ENCODE assay signal across 8 cellular contexts in the genomic region with DNA sequence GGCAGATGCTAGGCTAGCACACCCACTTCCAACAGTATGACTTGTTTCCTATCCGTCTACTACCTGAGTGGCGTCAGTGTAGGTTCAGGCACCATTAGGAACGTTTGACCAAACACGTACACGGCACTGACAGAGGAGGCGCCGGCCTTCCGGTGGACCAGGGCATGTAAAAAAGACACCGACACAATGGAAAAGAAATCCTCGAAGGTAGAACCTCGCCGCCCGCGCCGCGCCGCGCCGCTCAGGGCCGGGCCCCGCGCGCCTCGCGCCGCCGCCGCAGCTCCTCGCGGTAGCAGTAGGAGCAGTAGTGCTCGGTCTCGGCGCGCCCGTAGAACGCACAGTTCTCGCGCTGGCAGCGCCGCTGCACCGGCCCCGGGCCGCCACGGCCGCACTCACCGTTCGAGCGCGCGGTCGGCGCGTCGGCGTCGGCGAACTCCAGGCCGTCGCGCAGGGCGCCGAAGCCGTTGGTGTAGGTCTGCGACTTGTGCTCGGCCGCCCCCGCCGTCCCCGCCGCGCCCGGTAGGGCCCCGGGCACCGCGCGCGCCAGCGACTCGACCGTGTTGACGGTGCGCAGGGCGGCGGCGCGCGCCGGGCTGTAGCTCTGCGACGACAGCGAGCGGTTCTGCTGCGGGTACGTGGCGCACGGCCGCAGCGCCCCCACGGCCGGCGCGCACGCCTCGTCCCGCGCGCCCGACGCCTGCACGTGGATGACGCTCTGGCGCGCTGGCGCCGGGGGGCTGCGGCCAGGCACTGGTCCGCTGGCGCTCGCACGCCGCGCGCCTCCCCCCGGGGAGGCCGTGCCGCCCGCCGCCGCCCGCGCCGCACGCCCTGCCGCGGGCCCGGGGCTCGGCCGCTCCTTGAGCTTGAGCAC.
A peak's percentile ranks its signal among the peaks of the same experiment; 100 is the strongest.
DNase-seq lines count a peak whose midpoint lies in the region; ATAC-seq and TF ChIP-seq lines count a peak whose summit lies in the region.

No MANE protein-coding gene starts in this region.

- no peaks in the 10 kb centered on the region for H3K9me3 ChIP-seq in fibroblast of lung (ENCODE audit: control insufficient read depth, insufficient read depth, low read depth, low read length)
- H3K9me3 ChIP-seq in skeletal muscle tissue (ENCODE audit: control insufficient read depth in 3 of 3, low read length in 3 of 3) = no peaks in the 10 kb centered on the region
- H3K9me3 ChIP-seq in Karpas-422 (ENCODE audit: low read length) = no peaks in the 10 kb centered on the region

- peak overlapping the region; percentile 23 for H2AFZ ChIP-seq in fibroblast of lung (ENCODE audit: low read length)
- no peak overlapping the region for H2AFZ ChIP-seq in Karpas-422 (ENCODE audit: low read length)

- H3K36me3 ChIP-seq in fibroblast of lung (ENCODE audit: control insufficient read depth, insufficient read depth, low read length) (no peaks in the 10 kb centered on the region), skeletal muscle tissue (ENCODE audit: control insufficient read depth in 3 of 3, insufficient read depth in 3 of 3, low read length in 3 of 3) (no peaks in the 10 kb centered on the region), Karpas-422 (ENCODE audit: insufficient read depth, low read length) (no peaks in the 10 kb centered on the region)

- H3K9ac ChIP-seq in fibroblast of lung (ENCODE audit: insufficient read depth, low read length) (no peak overlapping the region), skeletal muscle tissue (ENCODE audit: low read depth in 1 of 3, low read length in 3 of 3) (no peak overlapping the region), Karpas-422 (ENCODE audit: low read length) (no peak overlapping the region)

- H3K4me3 ChIP-seq in GM12875 (ENCODE audit: low read depth, low read length) (peak overlapping the region; percentile 16), fibroblast of lung (replicated peaks in 1 of 4; ENCODE audit: control extremely low read depth in 1 of 4, insufficient read depth in 1 of 4, low read depth in 3 of 4, low read length in 4 of 4) (no peak overlapping the region), skeletal muscle tissue (ENCODE audit: low read length in 3 of 3) (peak overlapping the region in 2 of 3 donors; percentile 36 to 45), Karpas-422 (ENCODE audit: low read length) (no peak overlapping the region)

- H3K79me2 ChIP-seq in fibroblast of lung (ENCODE audit: control insufficient read depth, insufficient read depth, low read length) = no peaks in the 10 kb centered on the region
- H3K79me2 ChIP-seq in Karpas-422 (ENCODE audit: low read length) = no peaks in the 10 kb centered on the region

- H3K27me3 ChIP-seq in fibroblast of lung (ENCODE audit: control insufficient read depth, insufficient read depth, low read length) = peaks cover 14% of the 10 kb centered on the region
- peaks cover 12 to 25% (median 24%) of the 10 kb centered on the region in 3 donors for H3K27me3 ChIP-seq in skeletal muscle tissue (ENCODE audit: control insufficient read depth in 3 of 3, insufficient read depth in 3 of 3, low read length in 3 of 3)
- H3K27me3 ChIP-seq in Karpas-422 (ENCODE audit: low read length) = no peaks in the 10 kb centered on the region

- H3K9me2 ChIP-seq in Karpas-422 (replicated peaks; ENCODE audit: insufficient read depth, low read length) = no peaks in the 10 kb centered on the region

- no peaks in the 10 kb centered on the region for H4K20me1 ChIP-seq in fibroblast of lung (ENCODE audit: control insufficient read depth, extremely low read depth, insufficient read depth, low read length)
- H4K20me1 ChIP-seq in Karpas-422 (ENCODE audit: insufficient read depth, low read depth, low read length) = no peaks in the 10 kb centered on the region

- H3K27ac ChIP-seq in fibroblast of lung (ENCODE audit: insufficient read depth, low read length) (no peak overlapping the region), skeletal muscle tissue (ENCODE audit: low read depth, low read length) (no peak overlapping the region), Karpas-422 (ENCODE audit: low read length) (no peak overlapping the region)

- peak; percentile 82 for DNase-seq in activated CD8-positive, alpha-beta memory T cell treated with anti-CD3 and anti-CD28 coated beads for 24 hours
- DNase-seq in fibroblast of lung (ENCODE audit: low read depth in 2 of 2) (no peak), NCI-H187 treated with DMSO at 0.1 percent for 48 hours (lab: John Stamatoyannopoulos, UW) (no peak), Karpas-422 (no peak)

- H3K4me2 ChIP-seq in fibroblast of lung (ENCODE audit: extremely low read depth, insufficient read depth, low read length) (no peak overlapping the region), Karpas-422 (ENCODE audit: low read depth, low read length, poor library complexity, severe bottlenecking) (no peak overlapping the region)

- H3K4me1 ChIP-seq in fibroblast of lung (ENCODE audit: control insufficient read depth, extremely low read depth, insufficient read depth, low read length) = peaks cover 9% of the 10 kb centered on the region
- H3K4me1 ChIP-seq in skeletal muscle tissue (ENCODE audit: control insufficient read depth in 3 of 3, insufficient read depth in 3 of 3, low read length in 3 of 3) = peaks cover 1 to 10% (median 8%) of the 10 kb centered on the region in 3 donors
- no peaks in the 10 kb centered on the region for H3K4me1 ChIP-seq in Karpas-422 (ENCODE audit: low read length)

- TF ChIP-seq CTCF in GM12875 (IDR thresholded peaks at IDR 0.05; ENCODE audit: borderline replicate concordance, insufficient read depth, low read depth, low read length) (no peak), fibroblast of lung (conservative IDR thresholded peaks at IDR 0.05 in 1 of 2, IDR thresholded peaks at IDR 0.05 in 1 of 2; ENCODE audit: low read depth in 1 of 2, low read length in 2 of 2) (no peak)

- no peak for ATAC-seq in HG02970 (IDR thresholded peaks at IDR 0.05; ENCODE audit: low FRiP score, unreplicated experiment)
- ATAC-seq in HG03139 (IDR thresholded peaks at IDR 0.05; ENCODE audit: unreplicated experiment) = no peak

Comparison
In these comparisons a context has a peak if more than half of its experiments do, and no peak if none do; other contexts are left out.
1. H3K4me3 ChIP-seq: peak in GM12875 (single experiment) and skeletal muscle tissue (2 of 3); none in fibroblast of lung (0 of 4) and Karpas-422 (single experiment).